In genomic region chr12:12474931-12475485, GRCh38 we compare ENCODE assay signal across 8 cellular contexts.
DNase-seq lines count a peak whose midpoint lies in the region; ATAC-seq and TF ChIP-seq lines count a peak whose summit lies in the region.

No MANE protein-coding gene starts in this region.

- no peak overlapping the region for H3K4me3 Mint-ChIP-seq in mesothelial cell of epicardium

- TF ChIP-seq CTCF in mesothelial cell of epicardium (IDR thresholded peaks at IDR 0.05; ENCODE audit: unreplicated experiment) (no peak), mammary epithelial cell (conservative IDR thresholded peaks at IDR 0.05 in 1 of 2, IDR thresholded peaks at IDR 0.05 in 1 of 2; ENCODE audit: extremely low read depth in 1 of 2, insufficient read depth in 1 of 2, low read depth in 1 of 2, low read length in 2 of 2) (no peak)

- in situ Hi-C loops in mammary epithelial cell (cut with MboI; ENCODE audit: low sequenced_read_pairs in 2 of 2), result no loop called here

- peaks cover 14% of the 10 kb centered on the region for H3K9me3 Mint-ChIP-seq in mesothelial cell of epicardium

- no peak for DNase-seq in left cardiac atrium
- DNase-seq in Right ventricle myocardium superior, result no peak
- peak; percentile 42 for DNase-seq in activated T-cell treated with anti-CD3 and anti-CD28 coated beads, Interleukin-2, amount 50 U/mL, for 1 hour
- DNase-seq in lung microvascular endothelial cell (ENCODE audit: low read depth in 2 of 2), result peak; percentile 76 to 93
- DNase-seq in hippocampal formation (lab: John Stamatoyannopoulos, UW), result no peak
- DNase-seq in mesothelial cell of epicardium (ENCODE audit: low spot score in 2 of 2, unreplicated experiment in 2 of 2), result no peak
- DNase-seq in mammary epithelial cell, result no peak

- no peak overlapping the region for H3K27ac ChIP-seq in mammary epithelial cell (ENCODE audit: insufficient read depth, low read depth, low read length)

- H3K9ac ChIP-seq in mammary epithelial cell (ENCODE audit: insufficient read depth, low read length), result no peak overlapping the region

- H3K4me1 Mint-ChIP-seq in mesothelial cell of epicardium, result no peaks in the 10 kb centered on the region

- no peaks in the 10 kb centered on the region for H3K79me2 ChIP-seq in mammary epithelial cell (ENCODE audit: insufficient read depth, low read length)

- no peak overlapping the region for H3K4me3 ChIP-seq in mammary epithelial cell (replicated peaks in 1 of 3; ENCODE audit: insufficient read depth in 1 of 3, low read depth in 2 of 3, low read length in 3 of 3)

- H3K4me2 ChIP-seq in mammary epithelial cell (ENCODE audit: insufficient read depth, low read depth, low read length), result no peak overlapping the region

- H3K4me1 ChIP-seq in mammary epithelial cell (ENCODE audit: insufficient read depth, low read length), result no peaks in the 10 kb centered on the region

- no peaks in the 10 kb centered on the region for H3K27me3 ChIP-seq in mammary epithelial cell (ENCODE audit: insufficient read depth, low read length)

- ATAC-seq in left cardiac atrium (peak; percentile 59 to 73), Right ventricle myocardium superior (ENCODE audit: poor library complexity) (no peak), HG03196 (IDR thresholded peaks at IDR 0.05; ENCODE audit: unreplicated experiment) (peak; percentile 84)

- H3K36me3 ChIP-seq in mammary epithelial cell (ENCODE audit: insufficient read depth, low read length), result no peaks in the 10 kb centered on the region

- H3K9me3 ChIP-seq in mammary epithelial cell (replicated peaks; ENCODE audit: insufficient read depth, low read length), result no peaks in the 10 kb centered on the region

- CTCF ChIA-PET in mammary epithelial cell (lab: Charles Lee; ENCODE audit: low non-redundant PET), result no interaction called here

- H3K36me3 Mint-ChIP-seq in mesothelial cell of epicardium, result peaks cover 63% of the 10 kb centered on the region

- dilution Hi-C loops in mammary epithelial cell (cut with HindIII; ENCODE audit: low sequenced_read_pairs), result loop anchor here (5.0 kb wide), 1 partner anchor 43 kb away; no protein-coding TSS in a partner anchor

- intact Hi-C loops in left cardiac atrium (cut with DNase I) (no loop called here), Right ventricle myocardium superior (cut with DNase I) (no loop called here), mammary epithelial cell (cut with micrococcal nuclease) (loop anchor here (10.0 kb wide), 1 partner anchor 230 kb away; no protein-coding TSS in a partner anchor)

- H3K27me3 Mint-ChIP-seq in mesothelial cell of epicardium (ENCODE audit: low read depth), result no peaks in the 10 kb centered on the region

- WGBS in mammary epithelial cell (ENCODE audit: low coverage, missing lambda C conversion rate), result 98% methylated on average over 11 of the region's 12 CpGs

- no peak overlapping the region for H2AFZ ChIP-seq in mammary epithelial cell (ENCODE audit: low read depth, low read length)

- no peaks in the 10 kb centered on the region for H4K20me1 ChIP-seq in mammary epithelial cell (ENCODE audit: insufficient read depth, low read length)

- BruUV-seq in mammary epithelial cell (replicated peaks; lab: Mats Ljungman, UMichigan), result no TSS peak

- H3K27ac Mint-ChIP-seq in mesothelial cell of epicardium, result no peak overlapping the region

Comparison
In these comparisons a context has a peak if more than half of its experiments do, and no peak if none do; other contexts are left out.
1. DNase-seq: peak in activated T-cell treated with anti-CD3 and anti-CD28 coated beads, Interleukin-2, amount 50 U/mL, for 1 hour (single experiment) and lung microvascular endothelial cell (2 of 2); none in left cardiac atrium (single experiment), Right ventricle myocardium superior (single experiment), hippocampal formation (0 of 2), mesothelial cell of epicardium (0 of 2) and mammary epithelial cell (single experiment).